ENCODE assay signal across 24 cellular contexts in genomic region chr7:3292694-3293093, GRCh38.
"Had no signal": no experiment of that assay in that cellular context is flagged by ENCODE, and none has a peak within 500 bp of the region (broad histone marks: within the 10 kb centered on the region; RNA-seq: fewer than 3 reads in every experiment).

No MANE protein-coding gene starts in this region.

- H3K27ac ChIP-seq: coronary artery, dorsolateral prefrontal cortex, esophagus muscularis mucosa, foreskin keratinocyte, gastroesophageal sphincter, heart right ventricle, left lung, lower lobe of right lung had no signal

- H3K4me3 ChIP-seq: coronary artery, dorsolateral prefrontal cortex, esophagus muscularis mucosa, gastroesophageal sphincter, heart right ventricle, left lung, lower lobe of right lung, mucosa of descending colon had no signal

- FAIRE-seq: colon, endothelial cell of umbilical vein, frontal cortex, islet of Langerhans, keratinocyte had no signal

- DNase-seq: dermis blood vessel endothelial cell; dorsolateral prefrontal cortex; effector CD4-positive, alpha-beta T cell; effector memory CD4-positive, alpha-beta T cell; foreskin keratinocyte; glutamatergic neuron; head of caudate nucleus; heart right ventricle; hippocampal formation; left cardiac atrium; left lung; left ventricle myocardium superior; lower lobe of right lung; mesenchymal stem cell; mucosa of descending colon; naive B cell had no signal

- H3K9me3 ChIP-seq: mucosa of descending colon had no signal

- H3K36me3 ChIP-seq: esophagus muscularis mucosa, gastroesophageal sphincter, heart right ventricle, left lung, lower lobe of right lung had no signal

- ATAC-seq: foreskin keratinocyte, gastroesophageal sphincter, heart right ventricle, left cardiac atrium, left lung, left ventricle myocardium superior, lower lobe of right lung, mucosa of descending colon had no signal

- H3K27me3 ChIP-seq: foreskin keratinocyte had no signal

- H3K4me1 ChIP-seq: esophagus muscularis mucosa, foreskin keratinocyte, gastroesophageal sphincter, heart right ventricle, left lung, lower lobe of right lung had no signal
